ENCODE assay signal across 8 cellular contexts in genomic region chr3:94115482-94115881, GRCh38. TPM values are rescaled to one million over a fixed set of nuclear protein-coding genes. Genes with fewer than 3 reads are reported as not detected.
DNase-seq lines count a peak whose midpoint lies in the region; ATAC-seq and TF ChIP-seq lines count a peak whose summit lies in the region.

No MANE protein-coding gene starts in this region.

- H3K36me3 ChIP-seq in RWPE2 (ENCODE audit: low read depth) = no peaks in the 10 kb centered on the region

- no peaks in the 10 kb centered on the region for H3K9me3 ChIP-seq in RWPE2 (ENCODE audit: severe bottlenecking)

- peak; percentile 41 for TF ChIP-seq CTCF in 22Rv1 (IDR thresholded peaks at IDR 0.05)
- TF ChIP-seq CTCF in RWPE2 (IDR thresholded peaks at IDR 0.05; ENCODE audit: poor library complexity, severe bottlenecking) = peak; percentile 80

- no peaks in the 10 kb centered on the region for H3K27me3 ChIP-seq in RWPE2 (ENCODE audit: insufficient read depth, poor library complexity, severe bottlenecking)

- ATAC-seq in RWPE2 (ENCODE audit: low read depth) (no peak), HG02981 (IDR thresholded peaks at IDR 0.05; ENCODE audit: unreplicated experiment) (no peak), HG03354 (IDR thresholded peaks at IDR 0.05; ENCODE audit: poor library complexity, severe bottlenecking, unreplicated experiment) (no peak), GM18858 (IDR thresholded peaks at IDR 0.05; ENCODE audit: unreplicated experiment) (no peak)

- peak; percentile 14 for DNase-seq in H4 (ENCODE audit: low spot score)
- no peak for DNase-seq in RWPE2 (ENCODE audit: low spot score)
- DNase-seq in foreskin melanocyte = peak; percentile 43
- no peak for DNase-seq in activated naive CD4-positive, alpha-beta T cell (lab: John Stamatoyannopoulos, UW)

- H3K27ac ChIP-seq in 22Rv1 (no peak overlapping the region), RWPE2 (ENCODE audit: poor library complexity, severe bottlenecking) (no peak overlapping the region)

- H3K4me3 ChIP-seq in RWPE2 (ENCODE audit: severe bottlenecking) = no peak overlapping the region

- no peaks in the 10 kb centered on the region for H3K4me1 ChIP-seq in RWPE2 (ENCODE audit: insufficient read depth, poor library complexity, severe bottlenecking)

RNA-seq across cellular contexts. Expression of gene NSUN3, which starts 52.6 kb away (rescaled TPM):
- total RNA-seq in H4 (2014; rRNA removed; shearing (Covaris generic)) = 6.7 and 13.3 TPM in 2 replicates

RNA-seq across cellular contexts. Expression of gene DHFR2, which starts 52.8 kb away (rescaled TPM):
- 3.9 and 5.8 TPM in 2 replicates for total RNA-seq in H4 (2014; rRNA removed; shearing (Covaris generic))

Comparison
In these comparisons a context has a peak if more than half of its experiments do, and no peak if none do; other contexts are left out.
1. DNase-seq: peak in H4 (single experiment) and foreskin melanocyte (single experiment); none in RWPE2 (single experiment) and activated naive CD4-positive, alpha-beta T cell (0 of 4).